ENCODE assay signal across 12 cellular contexts in genomic region chr12:96199465-96199864, GRCh38. TPM values are rescaled to one million over a fixed set of nuclear protein-coding genes. Genes with fewer than 3 reads are reported as not detected.
DNase-seq lines count a peak whose midpoint lies in the region; ATAC-seq and TF ChIP-seq lines count a peak whose summit lies in the region.
"Had no signal": no experiment of that assay in that cellular context is flagged by ENCODE, and none has a peak within 500 bp of the region (broad histone marks: within the 10 kb centered on the region; RNA-seq: fewer than 3 reads in every experiment).

No MANE protein-coding gene starts in this region.

- no peak for TF ChIP-seq EP300 in transverse colon (IDR thresholded peaks at IDR 0.05; ENCODE audit: low read depth)

- no peak overlapping the region for H3K4me3 ChIP-seq in transverse colon
- H3K4me3 ChIP-seq: mucosa of descending colon had no signal

- peak overlapping the region; percentile 97 for H3K4me3 Mint-ChIP-seq in activated naive CD4-positive, alpha-beta T cell treated with anti-CD3 and anti-CD28 coated beads, Interleukin-2, amount 50 U/mL, for 24 hours
- H3K4me3 Mint-ChIP-seq in activated CD4-positive, alpha-beta memory T cell treated with anti-CD3 and anti-CD28 coated beads, Interleukin-2, amount 10 ng/mL, durations not matched to agents 7 days and 5 days = no peak overlapping the region

- peaks cover 70% of the 10 kb centered on the region for H3K4me1 Mint-ChIP-seq in activated naive CD4-positive, alpha-beta T cell treated with anti-CD3 and anti-CD28 coated beads, Interleukin-2, amount 50 U/mL, for 24 hours
- H3K4me1 Mint-ChIP-seq in activated CD4-positive, alpha-beta memory T cell treated with anti-CD3 and anti-CD28 coated beads, Interleukin-2, amount 10 ng/mL, durations not matched to agents 7 days and 5 days = peaks cover 60% of the 10 kb centered on the region

- intact Hi-C loops in transverse colon (cut with DNase I; ENCODE audit: low total_unique reads) (no loop called here), left colon (cut with DNase I, micrococcal nuclease) (no loop called here)

- CTCF ChIA-PET in activated CD4-positive, alpha-beta memory T cell treated with anti-CD3 and anti-CD28 coated beads, Interleukin-2, amount 10 ng/mL, durations not matched to agents 7 days and 5 days (lab: Charles Lee) = interaction anchor here (2.5 to 4.0 kb wide), 2 partner anchors 11 to 16 kb away, joined by 12 to 21 read pairs; no protein-coding TSS in a partner anchor

- no peak for DNase-seq in activated naive CD4-positive, alpha-beta T cell (lab: John Stamatoyannopoulos, UW)
- no peak for DNase-seq in activated CD4-positive, alpha-beta memory T cell treated with anti-CD3 and anti-CD28 coated beads, Interleukin-2, amount 10 ng/mL, durations not matched to agents 7 days and 5 days
- DNase-seq in foreskin keratinocyte (no peak), transverse colon (no peak), left colon (no peak), HT-29 (ENCODE audit: low spot score) (no peak)
- DNase-seq: erythroblast; mucosa of descending colon; NCI-H1694 treated with DMSO at 0.1 percent for 48 hours; NK-92 treated with Interleukin-12 subunit alpha and Interleukin-12 subunit beta, amount 100 ng/mL, for 24 hours had no signal

- H3K27ac Mint-ChIP-seq in activated naive CD4-positive, alpha-beta T cell treated with anti-CD3 and anti-CD28 coated beads, Interleukin-2, amount 50 U/mL, for 24 hours = peak overlapping the region; percentile 76
- H3K27ac Mint-ChIP-seq in activated CD4-positive, alpha-beta memory T cell treated with anti-CD3 and anti-CD28 coated beads, Interleukin-2, amount 10 ng/mL, durations not matched to agents 7 days and 5 days = peak overlapping the region; percentile 67

- H3K36me3 ChIP-seq in transverse colon = no peaks in the 10 kb centered on the region

- TF ChIP-seq POLR2A in transverse colon (IDR thresholded peaks at IDR 0.05) = no peak

- no peak for TF ChIP-seq CTCF in foreskin keratinocyte (conservative IDR thresholded peaks at IDR 0.05)
- no peak for TF ChIP-seq CTCF in transverse colon (IDR thresholded peaks at IDR 0.05)

- H3K27me3 Mint-ChIP-seq in activated naive CD4-positive, alpha-beta T cell treated with anti-CD3 and anti-CD28 coated beads, Interleukin-2, amount 50 U/mL, for 24 hours = no peaks in the 10 kb centered on the region
- H3K27me3 Mint-ChIP-seq in activated CD4-positive, alpha-beta memory T cell treated with anti-CD3 and anti-CD28 coated beads, Interleukin-2, amount 10 ng/mL, durations not matched to agents 7 days and 5 days = no peaks in the 10 kb centered on the region

- H3K9me3 Mint-ChIP-seq in activated naive CD4-positive, alpha-beta T cell treated with anti-CD3 and anti-CD28 coated beads, Interleukin-2, amount 50 U/mL, for 24 hours = no peaks in the 10 kb centered on the region
- peaks cover 4% of the 10 kb centered on the region for H3K9me3 Mint-ChIP-seq in activated CD4-positive, alpha-beta memory T cell treated with anti-CD3 and anti-CD28 coated beads, Interleukin-2, amount 10 ng/mL, durations not matched to agents 7 days and 5 days

- no peaks in the 10 kb centered on the region for H3K27me3 ChIP-seq in foreskin keratinocyte
- H3K27me3 ChIP-seq in transverse colon = no peaks in the 10 kb centered on the region

- peaks cover 8% of the 10 kb centered on the region for H3K36me3 Mint-ChIP-seq in activated naive CD4-positive, alpha-beta T cell treated with anti-CD3 and anti-CD28 coated beads, Interleukin-2, amount 50 U/mL, for 24 hours
- H3K36me3 Mint-ChIP-seq in activated CD4-positive, alpha-beta memory T cell treated with anti-CD3 and anti-CD28 coated beads, Interleukin-2, amount 10 ng/mL, durations not matched to agents 7 days and 5 days (ENCODE audit: low read depth) = peaks cover 49% of the 10 kb centered on the region

- H3K4me1 ChIP-seq in foreskin keratinocyte (peaks cover 28% of the 10 kb centered on the region), transverse colon (peaks cover 0 to 42% (median 7%) of the 10 kb centered on the region in 4 donors)

- in situ Hi-C loops in transverse colon (cut with MboI; ENCODE audit: low pct_ligation_motif_present in 1 of 4, low pct_unique_long_range_greater_than_20kb in 1 of 4, low sequenced_read_pairs in 3 of 4) = no loop called here

- H3K27ac ChIP-seq in foreskin keratinocyte (peak overlapping the region; percentile 97), transverse colon (peak overlapping the region in 3 of 4 donors; percentile 80 to 90 (median 84))

- POLR2A ChIA-PET in activated CD4-positive, alpha-beta memory T cell treated with anti-CD3 and anti-CD28 coated beads, Interleukin-2, amount 10 ng/mL, durations not matched to agents 7 days and 5 days (lab: Charles Lee) = interaction anchor here (1.4 to 6.4 kb wide), 4 partner anchors 9 to 23 kb away, joined by 3 to 103 read pairs (median 8); no protein-coding TSS in a partner anchor

- no peak for ATAC-seq in foreskin keratinocyte
- no peak for ATAC-seq in HG03139 (IDR thresholded peaks at IDR 0.05; ENCODE audit: unreplicated experiment)
- no peak for ATAC-seq in left colon
- ATAC-seq: mucosa of descending colon had no signal

- H3K9me3 ChIP-seq in transverse colon = no peaks in the 10 kb centered on the region
- H3K9me3 ChIP-seq: mucosa of descending colon had no signal

RNA-seq across cellular contexts. Expression of gene ELK3, which starts 5.3 kb away (rescaled TPM):
- total RNA-seq in activated CD4-positive, alpha-beta memory T cell treated with anti-CD3 and anti-CD28 coated beads, Interleukin-2, amount 10 ng/mL, durations not matched to agents 7 days and 5 days = 10 to 100 TPM; 46.3 TPM
- 82.5 and 87.1 TPM in 2 replicates for total RNA-seq in foreskin keratinocyte
- 32.8 and 37.3 TPM in 2 replicates for polyA plus RNA-seq in foreskin keratinocyte
- 10 to 100 TPM in 1 of 4 donors, 1 to 10 TPM in 3; 2.2 to 11.3 (median 5.3) TPM for total RNA-seq in transverse colon
- total RNA-seq in left colon = 1 to 10 TPM; 7.7 to 9.2 TPM
- total RNA-seq in HT-29 (2014; rRNA removed; shearing (Covaris generic)) = 1.3 and 8.9 TPM in 2 replicates
